15 cellular contexts compared by ENCODE assay signal in the genomic region with DNA sequence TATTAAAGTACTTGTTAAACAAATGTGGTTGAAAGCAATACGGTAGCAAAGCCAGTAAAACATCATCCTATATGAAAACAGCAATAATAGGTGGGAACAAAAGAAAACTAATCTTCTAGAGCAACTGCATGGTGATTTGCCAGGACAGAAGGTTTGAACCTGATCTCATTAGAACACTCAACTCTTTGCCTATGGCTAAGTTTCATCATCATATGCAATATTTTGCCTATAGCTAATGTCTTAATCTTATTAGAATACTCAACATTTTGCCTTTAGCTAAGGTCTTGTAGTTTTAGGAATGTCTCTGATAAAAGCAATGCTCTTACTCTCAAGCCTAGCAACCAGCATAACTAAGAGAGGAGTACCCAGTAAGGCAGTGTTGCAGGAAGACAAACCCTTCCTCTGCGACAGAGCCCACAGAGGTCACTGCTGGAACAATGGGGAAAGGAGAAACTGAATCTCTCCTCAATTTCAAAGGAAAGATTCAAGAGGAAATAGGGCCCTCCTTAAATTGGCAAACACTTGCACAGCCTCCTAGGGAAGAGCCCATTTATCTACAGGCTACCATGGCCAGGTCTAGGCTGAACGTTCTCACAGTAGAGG. TPM values are rescaled to one million over a fixed set of nuclear protein-coding genes. Genes with fewer than 3 reads are reported as not detected.
"Had no signal": no experiment of that assay in that cellular context is flagged by ENCODE, and none has a peak within 500 bp of the region (broad histone marks: within the 10 kb centered on the region; RNA-seq: fewer than 3 reads in every experiment).

No MANE protein-coding gene starts in this region.

- H3K4me1 ChIP-seq: colonic mucosa had no signal

- H3K4me3 ChIP-seq: colonic mucosa had no signal

- H3K27me3 Mint-ChIP-seq: natural killer cell treated with Interleukin-12 subunit alpha and Interleukin-12 subunit beta and Interleukin-15 and Interleukin-18, amount 100 ng/mL, for 72 hours; type B pancreatic cell had no signal

- H3K4me3 Mint-ChIP-seq: natural killer cell treated with Interleukin-12 subunit alpha and Interleukin-12 subunit beta and Interleukin-15 and Interleukin-18, amount 100 ng/mL, for 72 hours; type B pancreatic cell had no signal

- H3K27ac ChIP-seq: colonic mucosa had no signal

- H3K9me3 ChIP-seq: colonic mucosa had no signal

- H3K27ac Mint-ChIP-seq: natural killer cell treated with Interleukin-12 subunit alpha and Interleukin-12 subunit beta and Interleukin-15 and Interleukin-18, amount 100 ng/mL, for 72 hours; type B pancreatic cell had no signal

- H3K36me3 ChIP-seq: colonic mucosa had no signal

- DNase-seq: activated CD4-positive, alpha-beta T cell treated with anti-CD3 and anti-CD28 coated beads, Interleukin-2, amount 50 U/mL, for 48 hours; activated naive CD4-positive, alpha-beta T cell; activated T-cell treated with anti-CD3 and anti-CD28 coated beads, Interleukin-2, amount 50 U/mL, for 48 hours; colonic mucosa; effector CD4-positive, alpha-beta T cell; hippocampal formation; left cardiac atrium; mesenchymal stem cell; stimulated activated CD4-positive, alpha-beta T cell treated with anti-CD3 and anti-CD28 coated beads, Interleukin-12 subunit alpha, Interleukin-12 subunit beta, amount 100 ng/mL, for 4 hours; stimulated activated naive CD4-positive, alpha-beta T cell; substantia nigra had no signal

- H3K36me3 Mint-ChIP-seq: natural killer cell treated with Interleukin-12 subunit alpha and Interleukin-12 subunit beta and Interleukin-15 and Interleukin-18, amount 100 ng/mL, for 72 hours; type B pancreatic cell had no signal

- H3K27me3 ChIP-seq: colonic mucosa had no signal

- ATAC-seq: activated CD4-positive, CD25-positive, alpha-beta regulatory T cell treated with anti-CD3 and anti-CD28 coated beads, Interleukin-2, amount 50 U/mL, for 24 hours; natural killer cell treated with Interleukin-12 subunit alpha and Interleukin-12 subunit beta and Interleukin-15 and Interleukin-18, amount 100 ng/mL, for 72 hours had no signal

RNA-seq across cellular contexts. Expression of a gene that starts 38.3 kb away (rescaled TPM):
- total RNA-seq: natural killer cell treated with Interleukin-12 subunit alpha and Interleukin-12 subunit beta and Interleukin-15 and Interleukin-18, amount 100 ng/mL, for 72 hours; T-helper 2 cell treated with Interferon-gamma antibody and Interleukin-4, amounts not matched to agents 100 ng/mL and 5 ng/mL, for 36 hours had no signal
